Comparison of ENCODE assay signal across 10 cellular contexts in genomic region chrX:30831082-30831481, GRCh38. TPM values are rescaled to one million over a fixed set of nuclear protein-coding genes. Genes with fewer than 3 reads are reported as not detected.
A peak's percentile ranks its signal among the peaks of the same experiment; 100 is the strongest.
DNase-seq lines count a peak whose midpoint lies in the region; ATAC-seq and TF ChIP-seq lines count a peak whose summit lies in the region.
"Had no signal": no experiment of that assay in that cellular context is flagged by ENCODE, and none has a peak within 500 bp of the region (broad histone marks: within the 10 kb centered on the region; RNA-seq: fewer than 3 reads in every experiment).

No MANE protein-coding gene starts in this region.

- POLR2A ChIA-PET in activated CD8-positive, alpha-beta T cell treated with anti-CD3 and anti-CD28 coated beads for 36 hours (lab: Charles Lee), result no interaction called here
- POLR2A ChIA-PET in naive thymus-derived CD4-positive, alpha-beta T cell (lab: Charles Lee), result interaction anchor here (0.6 to 1.2 kb wide), 2 partner anchors 16 to 58 kb away, joined by 3 to 4 read pairs; partner anchors contain the start of gene TAB3

- no peaks in the 10 kb centered on the region for H3K9me3 ChIP-seq in naive thymus-derived CD4-positive, alpha-beta T cell (ENCODE audit: control insufficient read depth in 2 of 3, low read length in 3 of 3)
- no peaks in the 10 kb centered on the region for H3K9me3 ChIP-seq in upper lobe of left lung
- H3K9me3 ChIP-seq: left ventricle myocardium inferior had no signal

- H3K36me3 Mint-ChIP-seq in activated CD8-positive, alpha-beta T cell treated with anti-CD3 and anti-CD28 coated beads for 36 hours (ENCODE audit: low read depth), result peaks cover 15% of the 10 kb centered on the region
- peaks cover 0 to 16% (median 3%) of the 10 kb centered on the region in 5 donors for H3K36me3 Mint-ChIP-seq in naive thymus-derived CD4-positive, alpha-beta T cell
- H3K36me3 Mint-ChIP-seq in immature natural killer cell, result peaks cover 5 to 12% (median 9%) of the 10 kb centered on the region in 3 donors

- no peaks in the 10 kb centered on the region for H3K4me1 ChIP-seq in naive thymus-derived CD4-positive, alpha-beta T cell (ENCODE audit: control insufficient read depth in 2 of 2, insufficient read depth in 2 of 2, low read length in 2 of 2)
- H3K4me1 ChIP-seq in upper lobe of left lung, result no peaks in the 10 kb centered on the region
- H3K4me1 ChIP-seq: left ventricle myocardium inferior had no signal

- H3K4me3 Mint-ChIP-seq in activated CD8-positive, alpha-beta T cell treated with anti-CD3 and anti-CD28 coated beads for 36 hours, result peak overlapping the region; percentile 55
- peak overlapping the region; percentile 72 to 86 (median 82) for H3K4me3 Mint-ChIP-seq in naive thymus-derived CD4-positive, alpha-beta T cell
- no peak overlapping the region for H3K4me3 Mint-ChIP-seq in immature natural killer cell

- H3K27ac ChIP-seq in naive thymus-derived CD4-positive, alpha-beta T cell (ENCODE audit: low read depth, low read length), result peak overlapping the region; percentile 64
- no peak overlapping the region for H3K27ac ChIP-seq in upper lobe of left lung
- H3K27ac ChIP-seq: left ventricle myocardium inferior had no signal

- no peak for TF ChIP-seq EP300 in upper lobe of left lung (IDR thresholded peaks at IDR 0.05)

- WGBS in upper lobe of left lung, 2 donors, result 60 to 73% methylated on average over 10 of the region's 10 CpGs

- ATAC-seq in GM18868 (IDR thresholded peaks at IDR 0.05; ENCODE audit: unreplicated experiment), result peak; percentile 97
- peak; percentile 97 for ATAC-seq in HG02678 (IDR thresholded peaks at IDR 0.05; ENCODE audit: unreplicated experiment)
- peak; percentile 85 for ATAC-seq in activated CD8-positive, alpha-beta T cell treated with anti-CD3 and anti-CD28 coated beads for 36 hours
- ATAC-seq in naive thymus-derived CD4-positive, alpha-beta T cell, result peak; percentile 55
- ATAC-seq in upper lobe of left lung (ENCODE audit: low FRiP score in 2 of 2), result no peak

- CTCF ChIA-PET in activated CD8-positive, alpha-beta T cell treated with anti-CD3 and anti-CD28 coated beads for 36 hours (lab: Charles Lee), result interaction anchor here (1.6 kb wide), 1 partner anchor 95 kb away, joined by 5 read pairs; no protein-coding TSS in a partner anchor
- CTCF ChIA-PET in naive thymus-derived CD4-positive, alpha-beta T cell (lab: Charles Lee), result interaction anchor here (0.8 kb wide), 1 partner anchor 607 kb away, joined by 4 read pairs; no protein-coding TSS in a partner anchor

- H3K4me3 ChIP-seq in naive thymus-derived CD4-positive, alpha-beta T cell (ENCODE audit: low read length), result no peak overlapping the region
- no peak overlapping the region for H3K4me3 ChIP-seq in upper lobe of left lung
- H3K4me3 ChIP-seq: left ventricle myocardium inferior had no signal

- H3K9me3 Mint-ChIP-seq in activated CD8-positive, alpha-beta T cell treated with anti-CD3 and anti-CD28 coated beads for 36 hours, result no peaks in the 10 kb centered on the region
- H3K9me3 Mint-ChIP-seq in naive thymus-derived CD4-positive, alpha-beta T cell, result no peaks in the 10 kb centered on the region
- no peaks in the 10 kb centered on the region for H3K9me3 Mint-ChIP-seq in immature natural killer cell

- H3K27me3 Mint-ChIP-seq in activated CD8-positive, alpha-beta T cell treated with anti-CD3 and anti-CD28 coated beads for 36 hours, result no peaks in the 10 kb centered on the region
- H3K27me3 Mint-ChIP-seq in naive thymus-derived CD4-positive, alpha-beta T cell, result no peaks in the 10 kb centered on the region
- H3K27me3 Mint-ChIP-seq in immature natural killer cell (ENCODE audit: low read depth in 3 of 3), result peaks cover 0 to 1% (median 0%) of the 10 kb centered on the region in 3 donors

- peaks cover 0 to 3% (median 0%) of the 10 kb centered on the region in 3 experiments for H3K36me3 ChIP-seq in naive thymus-derived CD4-positive, alpha-beta T cell (ENCODE audit: control insufficient read depth in 2 of 3, insufficient read depth in 3 of 3, low read length in 3 of 3)
- H3K36me3 ChIP-seq in upper lobe of left lung, result peaks cover 0 to 16% (median 0%) of the 10 kb centered on the region in 4 donors

- peaks cover 36% of the 10 kb centered on the region for H3K4me1 Mint-ChIP-seq in activated CD8-positive, alpha-beta T cell treated with anti-CD3 and anti-CD28 coated beads for 36 hours (ENCODE audit: low read depth)
- H3K4me1 Mint-ChIP-seq in naive thymus-derived CD4-positive, alpha-beta T cell, result peaks cover 8 to 49% (median 38%) of the 10 kb centered on the region in 7 donors
- H3K4me1 Mint-ChIP-seq in immature natural killer cell, result no peaks in the 10 kb centered on the region

- peak; percentile 37 for DNase-seq in activated CD8-positive, alpha-beta T cell treated with anti-CD3 and anti-CD28 coated beads for 36 hours
- DNase-seq in naive thymus-derived CD4-positive, alpha-beta T cell, result peak in 8 of 9 donors; percentile 11 to 34 (median 22)
- DNase-seq in erythroblast (lab: John Stamatoyannopoulos, UW), result no peak
- no peak for DNase-seq in upper lobe of left lung
- no peak for DNase-seq in immature natural killer cell
- no peak for DNase-seq in SK-N-DZ (ENCODE audit: low spot score)
- DNase-seq: left ventricle myocardium inferior, NCI-H774 had no signal

- intact Hi-C loops in activated CD8-positive, alpha-beta T cell treated with anti-CD3 and anti-CD28 coated beads for 36 hours (cut with micrococcal nuclease), result no loop called here
- intact Hi-C loops in naive thymus-derived CD4-positive, alpha-beta T cell (cut with micrococcal nuclease), result loop anchor here (1.0 to 10.0 kb wide), 5 partner anchors 58 to 256 kb away; partner anchors contain the start of genes TAB3 (in 2 of the 2), GK (in 1 of the 2) and TASL (in 1 of the 2)

- no peak for TF ChIP-seq CTCF in activated CD8-positive, alpha-beta T cell treated with anti-CD3 and anti-CD28 coated beads for 36 hours (IDR thresholded peaks at IDR 0.05)
- no peak for TF ChIP-seq CTCF in upper lobe of left lung (IDR thresholded peaks at IDR 0.05)

- peak overlapping the region; percentile 68 for H3K27ac Mint-ChIP-seq in activated CD8-positive, alpha-beta T cell treated with anti-CD3 and anti-CD28 coated beads for 36 hours
- peak overlapping the region; percentile 84 to 95 (median 93) for H3K27ac Mint-ChIP-seq in naive thymus-derived CD4-positive, alpha-beta T cell
- peak overlapping the region in 1 of 6 donors; percentile 53 for H3K27ac Mint-ChIP-seq in immature natural killer cell

- no peaks in the 10 kb centered on the region for H3K27me3 ChIP-seq in naive thymus-derived CD4-positive, alpha-beta T cell (ENCODE audit: control insufficient read depth in 2 of 2, insufficient read depth in 2 of 2, low read length in 2 of 2)
- no peaks in the 10 kb centered on the region for H3K27me3 ChIP-seq in upper lobe of left lung

- TF ChIP-seq POLR2A in erythroblast (IDR thresholded peaks at IDR 0.05; ENCODE audit: low read length) (no peak), upper lobe of left lung (IDR thresholded peaks at IDR 0.05) (no peak)

RNA-seq across cellular contexts. Expression of gene TAB3, which starts 58.0 kb away (rescaled TPM):
- 10 to 100 TPM; 15.5 to 16.5 TPM for total RNA-seq in activated CD8-positive, alpha-beta T cell treated with anti-CD3 and anti-CD28 coated beads for 36 hours
- total RNA-seq in naive thymus-derived CD4-positive, alpha-beta T cell, result 10 to 100 TPM; 17.5 to 24.8 (median 20.8) TPM
- 1 to 10 TPM; 4.0 to 5.6 TPM for polyA plus RNA-seq in naive thymus-derived CD4-positive, alpha-beta T cell
- total RNA-seq in upper lobe of left lung, result 10 to 100 TPM; 13.5 to 42.1 (median 18.8) TPM
- polyA plus RNA-seq in immature natural killer cell, result 1 to 10 TPM; 2.0 to 6.5 (median 3.9) TPM
- polyA plus RNA-seq in SK-N-DZ (2014; cell fraction: cytosol; rRNA removed), result 12.8 and 17.1 TPM in 2 replicates
- 9.7 and 18.1 TPM in 2 replicates for polyA plus RNA-seq in SK-N-DZ (2014; cell fraction: nucleus; rRNA removed)

Comparison
In these comparisons a context has a peak if more than half of its experiments do, and no peak if none do; other contexts are left out.
1. ATAC-seq: peak in GM18868 (single experiment), HG02678 (single experiment), activated CD8-positive, alpha-beta T cell treated with anti-CD3 and anti-CD28 coated beads for 36 hours (single experiment) and naive thymus-derived CD4-positive, alpha-beta T cell (single experiment); none in upper lobe of left lung (0 of 2).
2. DNase-seq: peak in activated CD8-positive, alpha-beta T cell treated with anti-CD3 and anti-CD28 coated beads for 36 hours (single experiment) and naive thymus-derived CD4-positive, alpha-beta T cell (8 of 9); none in erythroblast (0 of 2), upper lobe of left lung (0 of 2), immature natural killer cell (0 of 3) and SK-N-DZ (single experiment).
3. H3K4me3 Mint-ChIP-seq: peak in activated CD8-positive, alpha-beta T cell treated with anti-CD3 and anti-CD28 coated beads for 36 hours (single experiment) and naive thymus-derived CD4-positive, alpha-beta T cell (10 of 10); none in immature natural killer cell (0 of 5).